Comparison of ENCODE assay signal across 8 cellular contexts in the genomic region with DNA sequence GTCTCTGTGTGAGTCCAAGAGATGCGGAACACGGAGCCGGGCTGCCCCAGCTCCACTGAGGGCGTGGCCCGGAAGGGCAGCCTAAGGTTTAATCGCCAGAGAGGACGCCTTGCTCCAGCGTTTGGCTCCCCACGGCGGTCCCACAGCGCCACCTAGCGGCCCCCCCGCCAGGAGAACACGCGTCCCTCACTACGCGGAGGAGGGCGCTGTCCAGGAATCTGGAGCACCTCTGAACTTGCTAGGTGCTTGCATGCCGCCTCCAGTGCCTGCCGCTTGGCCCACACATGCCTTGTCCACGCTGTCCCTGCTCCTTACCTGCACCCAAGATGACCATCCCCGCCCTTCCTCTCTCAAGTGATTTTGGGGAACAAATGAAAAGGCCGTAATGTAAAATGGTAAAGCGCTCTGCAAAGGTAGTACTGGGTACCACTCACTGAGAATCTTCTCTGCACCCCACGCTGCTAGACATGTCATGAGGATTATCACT. TPM values are rescaled to one million over a fixed set of nuclear protein-coding genes. Genes with fewer than 3 reads are reported as not detected.
A peak's percentile ranks its signal among the peaks of the same experiment; 100 is the strongest.
DNase-seq lines count a peak whose midpoint lies in the region; ATAC-seq, FAIRE-seq and TF ChIP-seq lines count a peak whose summit lies in the region.

No MANE protein-coding gene starts in this region.

- intact Hi-C loops in posterior vena cava (cut with DNase I), result loop anchor here in 1 of 2 donors (10.0 kb wide), 1 partner anchor 395 kb away; no protein-coding TSS in a partner anchor

- no peaks in the 10 kb centered on the region for H3K4me1 ChIP-seq in cardiac muscle cell (ENCODE audit: low read depth)

- H3K36me3 ChIP-seq in cardiac muscle cell, result no peaks in the 10 kb centered on the region

- H3K27me3 ChIP-seq in cardiac muscle cell, result peaks cover 56% of the 10 kb centered on the region

- peak; percentile 98 for TF ChIP-seq CTCF in GM12872 (IDR thresholded peaks at IDR 0.05; ENCODE audit: insufficient read depth, low read depth, low read length)
- peak; percentile 100 for TF ChIP-seq CTCF in cardiac muscle cell (IDR thresholded peaks at IDR 0.05; ENCODE audit: low read depth, low read length)

- DNase-seq in MV-4-11 (lab: John Stamatoyannopoulos, UW) (peak; percentile 80), cardiac muscle cell (ENCODE audit: low read depth in 1 of 2, low spot score in 1 of 2) (peak; percentile 88 to 93), posterior vena cava (ENCODE audit: low spot score) (peak; percentile 97), urothelium cell line (ENCODE audit: low spot score) (peak; percentile 86)
- peak; percentile 88 for DNase-seq in activated naive CD4-positive, alpha-beta T cell treated with anti-CD3 and anti-CD28 coated beads, Interleukin-2, amount 50 U/mL, for 16 hours

- no peak for FAIRE-seq in urothelium cell line (lab: Jason Lieb, UNC)

- ATAC-seq in HG02588 (IDR thresholded peaks at IDR 0.05; ENCODE audit: unreplicated experiment) (peak; percentile 95), SK-N-SH treated with all-trans-retinoic acid at 6 μM for 48 hours (peak; percentile 100)

- H3K4me3 ChIP-seq in cardiac muscle cell, result no peak overlapping the region

- H3K9me3 ChIP-seq in cardiac muscle cell (ENCODE audit: low read depth), result no peaks in the 10 kb centered on the region

- H3K27ac ChIP-seq in cardiac muscle cell, result no peak overlapping the region

TF ChIP-seq in SK-N-SH treated with all-trans-retinoic acid at 6 μM for 48 hours, 23 proteins besides CTCF, POLR2A, EP300 and RAD21:
- TF ChIP-seq ESRRG (CRISPR knock-in tag; IDR thresholded peaks at IDR 0.05) (no peak), ZNF70 (CRISPR knock-in tag; IDR thresholded peaks at IDR 0.05) (no peak), PPARA (CRISPR knock-in tag; IDR thresholded peaks at IDR 0.05; ENCODE audit: borderline replicate concordance) (no peak), BACH2 (CRISPR knock-in tag; IDR thresholded peaks at IDR 0.05; ENCODE audit: borderline replicate concordance) (no peak), CREB5 (CRISPR knock-in tag; IDR thresholded peaks at IDR 0.05; ENCODE audit: low read depth) (no peak), TCF4 (CRISPR knock-in tag; IDR thresholded peaks at IDR 0.05; ENCODE audit: borderline replicate concordance) (no peak), TSHZ2 (CRISPR knock-in tag; IDR thresholded peaks at IDR 0.05) (no peak), ZNF8 (CRISPR knock-in tag; IDR thresholded peaks at IDR 0.05) (no peak), PATZ1 (CRISPR knock-in tag; IDR thresholded peaks at IDR 0.05; ENCODE audit: borderline replicate concordance) (no peak)

RNA-seq across cellular contexts. Expression of gene MRPS22, which starts 14.4 kb away (rescaled TPM):
- total RNA-seq in cardiac muscle cell (63.4 and 71.1 TPM in 2 replicates), posterior vena cava (10 to 100 TPM; 30.3 to 34.6 TPM)
- 81.4 and 89.2 TPM in 2 replicates for polyA plus RNA-seq in cardiac muscle cell
